18 cellular contexts compared by ENCODE assay signal in the genomic region with DNA sequence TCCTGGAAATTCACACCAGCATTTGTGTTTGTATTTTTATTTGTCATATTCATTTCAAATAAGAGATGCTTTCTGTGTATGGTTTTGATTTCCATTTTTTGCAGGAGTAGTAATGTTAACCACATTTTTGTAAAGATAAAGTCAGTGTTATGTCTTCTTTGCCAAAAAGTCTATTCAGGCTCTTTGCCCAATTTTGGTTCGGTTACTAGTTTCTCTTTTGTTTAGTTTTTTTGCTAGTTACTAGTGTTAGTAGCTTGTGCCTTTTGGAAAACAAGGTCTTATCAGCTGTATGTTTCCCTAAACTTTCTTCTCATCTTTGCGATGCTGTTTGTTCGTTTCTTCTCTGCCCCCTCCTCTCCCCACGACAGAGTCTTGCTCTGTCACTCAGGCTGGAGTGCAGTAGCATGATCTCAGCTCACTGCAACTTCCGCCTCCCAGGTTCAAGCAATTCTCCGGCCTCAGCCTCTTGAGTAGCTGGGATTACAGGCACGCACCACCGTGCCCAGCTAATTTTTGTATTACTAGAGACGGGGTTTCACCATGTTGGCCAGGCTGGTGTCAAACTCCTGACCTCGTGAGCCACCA.
DNase-seq lines count a peak whose midpoint lies in the region; ATAC-seq and TF ChIP-seq lines count a peak whose summit lies in the region.
"Had no signal": no experiment of that assay in that cellular context is flagged by ENCODE, and none has a peak within 500 bp of the region (broad histone marks: within the 10 kb centered on the region; RNA-seq: fewer than 3 reads in every experiment).

No MANE protein-coding gene starts in this region.

- no peaks in the 10 kb centered on the region for H3K9me3 Mint-ChIP-seq in CD8-positive, alpha-beta memory T cell
- no peaks in the 10 kb centered on the region for H3K9me3 Mint-ChIP-seq in central memory CD8-positive, alpha-beta T cell
- H3K9me3 Mint-ChIP-seq in natural killer cell, result no peaks in the 10 kb centered on the region

- H3K56ac ChIP-seq in IMR-90 (ENCODE audit: extremely low read depth, insufficient read depth, low read length), result no peak overlapping the region

- no TSS peak for BruUV-seq in IMR-90 (replicated peaks; lab: Mats Ljungman, UMichigan)

- H3K23ac ChIP-seq in IMR-90 (ENCODE audit: low read depth, low read length), result no peak overlapping the region; the same call in 1 of the 2 replicates

- POLR2A ChIA-PET in CD8-positive, alpha-beta memory T cell (lab: Charles Lee), result no interaction called here
- POLR2A ChIA-PET in IMR-90 (lab: Charles Lee; ENCODE audit: unreplicated experiment), result no interaction called here

- no peak overlapping the region for H2BK20ac ChIP-seq in IMR-90 (ENCODE audit: low read depth, low read length)

- no peak overlapping the region for H4K8ac ChIP-seq in IMR-90 (ENCODE audit: low read depth in 2 of 2, low read length in 2 of 2)

- no peak overlapping the region for H3K27ac ChIP-seq in CD8-positive, alpha-beta memory T cell (ENCODE audit: low read depth, low read length)
- peak overlapping the region; percentile 49; the same call in 1 of the 2 replicates for H3K27ac ChIP-seq in IMR-90 (ENCODE audit: insufficient read depth, low read length)

- ATAC-seq in IMR-90 (ENCODE audit: low read depth), result no peak
- no peak for ATAC-seq in central memory CD8-positive, alpha-beta T cell (replicated peaks; ENCODE audit: extremely low read depth, poor library complexity, severe bottlenecking)
- no peak for ATAC-seq in natural killer cell
- no peak for ATAC-seq in HG02763 (IDR thresholded peaks at IDR 0.05; ENCODE audit: unreplicated experiment)
- no peak for ATAC-seq in HG02623 (IDR thresholded peaks at IDR 0.05; ENCODE audit: unreplicated experiment)
- ATAC-seq: HCT116 had no signal

- H2BK15ac ChIP-seq in IMR-90 (ENCODE audit: low read depth, low read length), result no peak overlapping the region

- in situ Hi-C loops in IMR-90 (cut with MboI; ENCODE audit: low sequenced_read_pairs), result loop anchor here (5.0 to 25.0 kb wide), 2 partner anchors 320 to 885 kb away; no protein-coding TSS in a partner anchor

- no peak overlapping the region for H4K91ac ChIP-seq in IMR-90 (ENCODE audit: insufficient read depth, low read depth, low read length)

- H3K4ac ChIP-seq in IMR-90 (ENCODE audit: low read depth, low read length), result no peak overlapping the region

- TF ChIP-seq CTCF in IMR-90 (conservative IDR thresholded peaks at IDR 0.05; ENCODE audit: low read depth, low read length) (no peak), natural killer cell (IDR thresholded peaks at IDR 0.05) (no peak)

- H3K4me1 ChIP-seq in CD8-positive, alpha-beta memory T cell (ENCODE audit: insufficient read depth, low read length), result peaks cover 42% of the 10 kb centered on the region
- H3K4me1 ChIP-seq in IMR-90 (ENCODE audit: control insufficient read depth, insufficient read depth, low read length), result peaks cover 15% of the 10 kb centered on the region

- no peak overlapping the region for H2BK5ac ChIP-seq in IMR-90 (ENCODE audit: low read depth, low read length, poor library complexity, severe bottlenecking)

- H3K27me3 ChIP-seq in CD8-positive, alpha-beta memory T cell (ENCODE audit: insufficient read depth, low read length, poor library complexity, severe bottlenecking), result no peaks in the 10 kb centered on the region
- no peaks in the 10 kb centered on the region for H3K27me3 ChIP-seq in IMR-90 (ENCODE audit: control insufficient read depth, insufficient read depth, low read length)

- H2AK5ac ChIP-seq in IMR-90 (ENCODE audit: low read depth, low read length), result no peak overlapping the region

- H3K4me1 Mint-ChIP-seq in CD8-positive, alpha-beta memory T cell, result peaks cover 55 to 66% (median 63%) of the 10 kb centered on the region in 3 donors
- H3K4me1 Mint-ChIP-seq in central memory CD8-positive, alpha-beta T cell, result peaks cover 48% of the 10 kb centered on the region
- peaks cover 45 to 67% of the 10 kb centered on the region in 2 donors for H3K4me1 Mint-ChIP-seq in natural killer cell

- H2AFZ ChIP-seq in IMR-90 (replicated peaks; ENCODE audit: low read length, poor library complexity), result no peak overlapping the region

- peaks cover 3% of the 10 kb centered on the region for H3K9me1 ChIP-seq in IMR-90 (ENCODE audit: insufficient read depth, low read length)

- TF ChIP-seq POLR2A in IMR-90 (IDR thresholded peaks at IDR 0.05; ENCODE audit: low read depth, low read length), result no peak

- H3K9ac ChIP-seq in IMR-90 (ENCODE audit: low read depth, low read length), result 0 out of 2 replicates have a peak overlapping the region, but pooled peaks have one; percentile 49

- no peaks in the 10 kb centered on the region for H3K27me3 Mint-ChIP-seq in CD8-positive, alpha-beta memory T cell
- H3K27me3 Mint-ChIP-seq in central memory CD8-positive, alpha-beta T cell, result no peaks in the 10 kb centered on the region
- no peaks in the 10 kb centered on the region for H3K27me3 Mint-ChIP-seq in natural killer cell (ENCODE audit: low read depth in 2 of 2)

- H3K36me3 ChIP-seq in CD8-positive, alpha-beta memory T cell (ENCODE audit: insufficient read depth, low read length), result peaks cover 6% of the 10 kb centered on the region
- H3K36me3 ChIP-seq in IMR-90 (ENCODE audit: control insufficient read depth, insufficient read depth, low read length), result peaks cover 13% of the 10 kb centered on the region

- H4K5ac ChIP-seq in IMR-90 (ENCODE audit: low read depth, low read length), result no peak overlapping the region

- CTCF ChIA-PET in CD8-positive, alpha-beta memory T cell (lab: Charles Lee), result no interaction called here
- CTCF ChIA-PET in IMR-90 (lab: Yijun Ruan, JAX), result interaction anchor here (0.6 to 1.4 kb wide), 4 partner anchors 44 to 321 kb away, joined by 3 to 4 read pairs (median 4); no protein-coding TSS in a partner anchor

- H3K18ac ChIP-seq in IMR-90 (ENCODE audit: low read depth, low read length), result no peak overlapping the region; the same call in 1 of the 2 replicates

- TF ChIP-seq RAD21 in IMR-90 (IDR thresholded peaks at IDR 0.05; ENCODE audit: low read length), result no peak

- H2BK120ac ChIP-seq in IMR-90 (ENCODE audit: low read depth, low read length), result no peak overlapping the region

- dilution Hi-C loops in IMR-90 (cut with HindIII; ENCODE audit: low sequenced_read_pairs, unreplicated experiment), result no loop called here

- no peaks in the 10 kb centered on the region for H3K9me3 ChIP-seq in CD8-positive, alpha-beta memory T cell (ENCODE audit: low read length)
- H3K9me3 ChIP-seq in IMR-90 (ENCODE audit: control insufficient read depth, insufficient read depth, low read length), result no peaks in the 10 kb centered on the region

- peak overlapping the region in 3 of 7 donors; percentile 6 to 82 (median 16) for H3K4me3 Mint-ChIP-seq in CD8-positive, alpha-beta memory T cell
- H3K4me3 Mint-ChIP-seq in central memory CD8-positive, alpha-beta T cell, result no peak overlapping the region
- H3K4me3 Mint-ChIP-seq in natural killer cell, result no peak overlapping the region

- peaks cover 19 to 65% of the 10 kb centered on the region in 2 experiments for H3K79me1 ChIP-seq in IMR-90 (ENCODE audit: low read depth in 1 of 2, low read length in 2 of 2)

- H3K36me3 Mint-ChIP-seq in CD8-positive, alpha-beta memory T cell, result peaks cover 0 to 43% (median 17%) of the 10 kb centered on the region in 3 donors
- peaks cover 17% of the 10 kb centered on the region for H3K36me3 Mint-ChIP-seq in central memory CD8-positive, alpha-beta T cell (ENCODE audit: insufficient read depth)
- peaks cover 5% of the 10 kb centered on the region for H3K36me3 Mint-ChIP-seq in natural killer cell

- intact Hi-C loops in IMR-90 (cut with micrococcal nuclease), result no loop called here
- intact Hi-C loops in natural killer cell (cut with micrococcal nuclease), result no loop called here

- no peak for DNase-seq in CD8-positive, alpha-beta memory T cell
- DNase-seq in IMR-90 (peak; percentile 37), natural killer cell (no peak), NCI-H1105 treated with DMSO at 0.1 percent for 48 hours (lab: John Stamatoyannopoulos, UW) (no peak), cerebellum (ENCODE audit: low spot score) (no peak)
- DNase-seq in central memory CD8-positive, alpha-beta T cell (ENCODE audit: low spot score in 2 of 2), result no peak
- DNase-seq: activated CD4-positive, CD25-positive, alpha-beta regulatory T cell treated with anti-CD3 and anti-CD28 coated beads, Interleukin-2, amount 50 U/mL, for 72 hours; activated gamma-delta T cell treated with Interleukin-2 at 50 U/mL for 16 hours; central memory CD4-positive, alpha-beta T cell; erythroblast; MV-4-11; NCI-H345; occipital lobe; small intestine had no signal

- H3K14ac ChIP-seq in IMR-90 (replicated peaks; ENCODE audit: low read depth, low read length), result no peak overlapping the region

- H2AK9ac ChIP-seq in IMR-90 (replicated peaks; ENCODE audit: low read depth, low read length, poor library complexity), result no peak overlapping the region

- peak overlapping the region in 5 of 8 donors; percentile 27 to 88 (median 47) for H3K27ac Mint-ChIP-seq in CD8-positive, alpha-beta memory T cell
- peak overlapping the region; percentile 53 for H3K27ac Mint-ChIP-seq in central memory CD8-positive, alpha-beta T cell (ENCODE audit: low read depth)
- H3K27ac Mint-ChIP-seq in natural killer cell, result peak overlapping the region; percentile 2 to 72

- H3K4me3 ChIP-seq in CD8-positive, alpha-beta memory T cell (ENCODE audit: low read length), result no peak overlapping the region
- no peak overlapping the region; the same call in 1 of the 2 replicates for H3K4me3 ChIP-seq in IMR-90 (ENCODE audit: insufficient read depth, low read depth, low read length)
- H3K4me3 ChIP-seq: lung had no signal

- peak overlapping the region; percentile 48 for H3K4me2 ChIP-seq in IMR-90 (ENCODE audit: low read depth, low read length)

- WGBS in IMR-90 (ENCODE audit: extremely low coverage in 2 of 2, insufficient read length in 1 of 2), 2 experiments, result 64% methylated on average over 10 of the region's 10 CpGs; no CpG with 5 or more reads in 1 of the 2 experiments

- H4K20me1 ChIP-seq in IMR-90 (ENCODE audit: insufficient read depth, low read length), result peaks cover 62% of the 10 kb centered on the region

TF ChIP-seq in IMR-90, 13 proteins besides CTCF, POLR2A, EP300 and RAD21 (continues in another document):
- no peak for TF ChIP-seq SMC3 (IDR thresholded peaks at IDR 0.05; ENCODE audit: low read depth, low read length)
- TF ChIP-seq BHLHE40 (IDR thresholded peaks at IDR 0.05; ENCODE audit: low read depth, low read length), result no peak
- no peak for TF ChIP-seq MAFK (IDR thresholded peaks at IDR 0.05; ENCODE audit: low read depth, low read length)
- TF ChIP-seq MXI1 (IDR thresholded peaks at IDR 0.05; ENCODE audit: borderline replicate concordance, low read depth, low read length), result no peak
- no peak for TF ChIP-seq CHD1 (IDR thresholded peaks at IDR 0.05; ENCODE audit: low read depth, low read length)
- no peak for TF ChIP-seq RFX5 (IDR thresholded peaks at IDR 0.05; ENCODE audit: low read depth, low read length)
- no peak for TF ChIP-seq CEBPB (IDR thresholded peaks at IDR 0.05; ENCODE audit: low read depth, low read length)
- no peak for TF ChIP-seq FOS (IDR thresholded peaks at IDR 0.05; ENCODE audit: low read depth, low read length)
